Comparison of ENCODE assay signal across 8 cellular contexts in genomic region chr19:50090706-50091105, GRCh38.
A peak's percentile ranks its signal among the peaks of the same experiment; 100 is the strongest.
DNase-seq lines count a peak whose midpoint lies in the region; TF ChIP-seq lines count a peak whose summit lies in the region.
"Not testable (repeated sequence)": the region's sequence is repeated elsewhere in the genome, so short reads cannot be mapped to it uniquely, and the experiment has no call there.

No MANE protein-coding gene starts in this region.

- not testable (repeated sequence) for DNase-seq in AG10803 (ENCODE audit: low read depth); chondrocyte (ENCODE audit: low spot score); neural progenitor cell (ENCODE audit: low spot score)
- peak; percentile 50 for DNase-seq in activated CD4-positive, CD25-positive, alpha-beta regulatory T cell treated with anti-CD3 and anti-CD28 coated beads, Interleukin-2, amount 50 U/mL, for 72 hours
- peak; percentile 52 for DNase-seq in activated T-cell treated with anti-CD3 and anti-CD28 coated beads, Interleukin-2, amount 50 U/mL, for 24 hours
- peak; percentile 22 to 30 for DNase-seq in stimulated activated CD8-positive, alpha-beta memory T cell treated with anti-CD3 and anti-CD28 coated beads, Interleukin-15, amount 100 ng/mL, for 48 hours (ENCODE audit: low read depth in 2 of 2)

- H3K9me3 ChIP-seq in OCI-LY1 (ENCODE audit: low read length); neural progenitor cell (ENCODE audit: low read depth): not testable (repeated sequence)

- H3K36me3 ChIP-seq in OCI-LY1 (ENCODE audit: insufficient read depth, low read length); neural progenitor cell: not testable (repeated sequence)

- H3K27ac ChIP-seq in OCI-LY1 (ENCODE audit: low read depth, low read length, poor library complexity, severe bottlenecking); neural progenitor cell: not testable (repeated sequence)

- H3K9me3 Mint-ChIP-seq in activated T-cell treated with anti-CD3 and anti-CD28 coated beads, Interleukin-2, amount 50 U/mL, for 24 hours; chondrocyte (ENCODE audit: low read depth); neural progenitor cell: not testable (repeated sequence)

- not testable (repeated sequence) for H3K4me2 ChIP-seq in OCI-LY1 (ENCODE audit: low read length); neural progenitor cell

- not testable (repeated sequence) for H3K4me3 Mint-ChIP-seq in activated T-cell treated with anti-CD3 and anti-CD28 coated beads, Interleukin-2, amount 50 U/mL, for 24 hours; chondrocyte (ENCODE audit: unreplicated experiment); neural progenitor cell

- not testable (repeated sequence) for H3K27ac Mint-ChIP-seq in activated T-cell treated with anti-CD3 and anti-CD28 coated beads, Interleukin-2, amount 50 U/mL, for 24 hours; chondrocyte (ENCODE audit: unreplicated experiment); neural progenitor cell

- not testable (repeated sequence) for H2AFZ ChIP-seq in OCI-LY1 (ENCODE audit: low read length); neural progenitor cell (replicated peaks)

- H3F3A ChIP-seq in OCI-LY1 (ENCODE audit: insufficient read depth, low read length); neural progenitor cell (ENCODE audit: low read depth): not testable (repeated sequence)

- H3K4me1 Mint-ChIP-seq in activated T-cell treated with anti-CD3 and anti-CD28 coated beads, Interleukin-2, amount 50 U/mL, for 24 hours (ENCODE audit: low read depth); chondrocyte (ENCODE audit: low read depth); neural progenitor cell: not testable (repeated sequence)

- TF ChIP-seq CTCF in AG10803 (conservative IDR thresholded peaks at IDR 0.05; ENCODE audit: low read length) (peak; percentile 28), GM12874 (IDR thresholded peaks at IDR 0.05; ENCODE audit: insufficient read depth, low read depth, low read length) (peak; percentile 37; the same call in 1 of the 2 replicates), OCI-LY1 (IDR thresholded peaks at IDR 0.05; ENCODE audit: low read length) (peak; percentile 27; the same call in 1 of the 2 replicates), chondrocyte (IDR thresholded peaks at IDR 0.05) (peak; percentile 57), neural progenitor cell (IDR thresholded peaks at IDR 0.05) (peak; percentile 16)

- H3K9me2 ChIP-seq in OCI-LY1 (ENCODE audit: low read depth, low read length), result not testable (repeated sequence)

- not testable (repeated sequence) for H3K36me3 Mint-ChIP-seq in activated T-cell treated with anti-CD3 and anti-CD28 coated beads, Interleukin-2, amount 50 U/mL, for 24 hours (ENCODE audit: low read depth); chondrocyte (ENCODE audit: low read depth); neural progenitor cell

- not testable (repeated sequence) for H4K20me1 ChIP-seq in OCI-LY1 (ENCODE audit: insufficient read depth, low read length); neural progenitor cell (ENCODE audit: low read depth)

- not testable (repeated sequence) for H3K4me1 ChIP-seq in OCI-LY1 (ENCODE audit: insufficient read depth, low read length, severe bottlenecking); neural progenitor cell

- not testable (repeated sequence) for H3K27me3 Mint-ChIP-seq in activated T-cell treated with anti-CD3 and anti-CD28 coated beads, Interleukin-2, amount 50 U/mL, for 24 hours; chondrocyte (ENCODE audit: low read depth); neural progenitor cell (ENCODE audit: insufficient read depth, low read depth)

- not testable (repeated sequence) for H3K4me3 ChIP-seq in AG10803 (ENCODE audit: low read length); OCI-LY1 (ENCODE audit: low read depth, low read length, poor library complexity, severe bottlenecking); neural progenitor cell

- not testable (repeated sequence) for H3K9ac ChIP-seq in OCI-LY1 (ENCODE audit: low read length); neural progenitor cell

- not testable (repeated sequence) for H3K27me3 ChIP-seq in OCI-LY1 (ENCODE audit: insufficient read depth, low read length); neural progenitor cell

- not testable (repeated sequence) for H3K79me2 ChIP-seq in OCI-LY1 (ENCODE audit: insufficient read depth, low read length); neural progenitor cell (ENCODE audit: low read depth)
